Comparison of ENCODE assay signal across 8 cellular contexts in genomic region chr13:100694722-100695644, GRCh38. TPM values are rescaled to one million over a fixed set of nuclear protein-coding genes. Genes with fewer than 3 reads are reported as not detected.
DNase-seq lines count a peak whose midpoint lies in the region; ATAC-seq and TF ChIP-seq lines count a peak whose summit lies in the region.
"Had no signal": no experiment of that assay in that cellular context is flagged by ENCODE, and none has a peak within 500 bp of the region (broad histone marks: within the 10 kb centered on the region; RNA-seq: fewer than 3 reads in every experiment).

No MANE protein-coding gene starts in this region.

- H3K27me3 ChIP-seq in skeletal muscle satellite cell (ENCODE audit: control insufficient read depth, insufficient read depth, low read length) (no peaks in the 10 kb centered on the region), tibial nerve (no peaks in the 10 kb centered on the region)

- peaks cover 32% of the 10 kb centered on the region for H3K27me3 Mint-ChIP-seq in stimulated activated memory B cell treated with anti-CD40 and anti-IgM and Interleukin-4, amounts not matched to agents 10 μg/mL and 1 μg/mL and 100 μg/mL, for 72 hours

- no peak overlapping the region for H3K9ac ChIP-seq in skeletal muscle satellite cell (ENCODE audit: low read depth, low read length)

- H3K9me3 Mint-ChIP-seq in stimulated activated memory B cell treated with anti-CD40 and anti-IgM and Interleukin-4, amounts not matched to agents 10 μg/mL and 1 μg/mL and 100 μg/mL, for 72 hours = peaks cover 3% of the 10 kb centered on the region

- H3K4me3 ChIP-seq in foreskin fibroblast (ENCODE audit: low read depth in 1 of 2, low read length in 2 of 2) (no peak overlapping the region), skeletal muscle satellite cell (ENCODE audit: low read length) (no peak overlapping the region), tibial nerve (no peak overlapping the region)

- no peak for TF ChIP-seq EP300 in tibial nerve (IDR thresholded peaks at IDR 0.05)

- peak; percentile 71 for DNase-seq in OCI-M1 (lab: John Stamatoyannopoulos, UW)
- peak; percentile 25 to 55 for DNase-seq in foreskin fibroblast
- no peak for DNase-seq in NCI-H1092 treated with DMSO at 0.1 percent for 48 hours (lab: John Stamatoyannopoulos, UW)
- no peak for DNase-seq in tibial nerve (ENCODE audit: low spot score in 2 of 2)
- DNase-seq: naive B cell had no signal

- TF ChIP-seq POLR2A in tibial nerve (IDR thresholded peaks at IDR 0.05) = no peak

- peak overlapping the region; percentile 3 for H3K4me2 ChIP-seq in skeletal muscle satellite cell (ENCODE audit: low read length)

- H3K36me3 ChIP-seq in skeletal muscle satellite cell (ENCODE audit: insufficient read depth, low read length) (no peaks in the 10 kb centered on the region), tibial nerve (no peaks in the 10 kb centered on the region)

- H3K9me3 ChIP-seq in skeletal muscle satellite cell (replicated peaks; ENCODE audit: low read length) (no peaks in the 10 kb centered on the region), tibial nerve (peaks cover 0 to 6% (median 0%) of the 10 kb centered on the region in 4 donors)

- WGBS in tibial nerve, 2 donors = 44 to 52% methylated on average over 11 to 12 of the region's 12 CpGs

- no peak overlapping the region for H3K27ac Mint-ChIP-seq in stimulated activated memory B cell treated with anti-CD40 and anti-IgM and Interleukin-4, amounts not matched to agents 10 μg/mL and 1 μg/mL and 100 μg/mL, for 72 hours
- H3K27ac Mint-ChIP-seq: naive B cell had no signal

- H3K4me3 Mint-ChIP-seq in stimulated activated memory B cell treated with anti-CD40 and anti-IgM and Interleukin-4, amounts not matched to agents 10 μg/mL and 1 μg/mL and 100 μg/mL, for 72 hours = no peak overlapping the region
- H3K4me3 Mint-ChIP-seq: naive B cell had no signal

- no peaks in the 10 kb centered on the region for H3K4me1 Mint-ChIP-seq in stimulated activated memory B cell treated with anti-CD40 and anti-IgM and Interleukin-4, amounts not matched to agents 10 μg/mL and 1 μg/mL and 100 μg/mL, for 72 hours

- H3K36me3 Mint-ChIP-seq in stimulated activated memory B cell treated with anti-CD40 and anti-IgM and Interleukin-4, amounts not matched to agents 10 μg/mL and 1 μg/mL and 100 μg/mL, for 72 hours = no peaks in the 10 kb centered on the region
- H3K36me3 Mint-ChIP-seq: naive B cell had no signal

- TF ChIP-seq CTCF in foreskin fibroblast (IDR thresholded peaks at IDR 0.05; ENCODE audit: low read depth, low read length) (peak; percentile 43), tibial nerve (IDR thresholded peaks at IDR 0.05) (peak in 2 of 5 experiments; percentile 19 to 26)

- ATAC-seq in GM21360 (IDR thresholded peaks at IDR 0.05; ENCODE audit: unreplicated experiment) = peak; percentile 73
- ATAC-seq in stimulated activated memory B cell treated with anti-CD40 and anti-IgM and Interleukin-4, amounts not matched to agents 10 μg/mL and 1 μg/mL and 100 μg/mL, for 72 hours = no peak

- H3K4me1 ChIP-seq in skeletal muscle satellite cell (ENCODE audit: control insufficient read depth, insufficient read depth, low read length) (no peaks in the 10 kb centered on the region), tibial nerve (no peaks in the 10 kb centered on the region)

- H3K27ac ChIP-seq in tibial nerve = no peak overlapping the region

RNA-seq across cellular contexts. Expression of gene TMTC4, which starts 20.4 kb away (rescaled TPM):
- 7.2 and 9.9 TPM in 2 replicates for total RNA-seq in skeletal muscle satellite cell (2012; rRNA removed)
- 10 to 100 TPM; 12.5 to 28.5 (median 14.8) TPM for total RNA-seq in tibial nerve

Comparison
In these comparisons a context has a peak if more than half of its experiments do, and no peak if none do; other contexts are left out.
1. DNase-seq: peak in OCI-M1 (single experiment) and foreskin fibroblast (2 of 2); none in NCI-H1092 treated with DMSO at 0.1 percent for 48 hours (single experiment) and tibial nerve (0 of 2).